8 cellular contexts compared by ENCODE assay signal in the genomic region with DNA sequence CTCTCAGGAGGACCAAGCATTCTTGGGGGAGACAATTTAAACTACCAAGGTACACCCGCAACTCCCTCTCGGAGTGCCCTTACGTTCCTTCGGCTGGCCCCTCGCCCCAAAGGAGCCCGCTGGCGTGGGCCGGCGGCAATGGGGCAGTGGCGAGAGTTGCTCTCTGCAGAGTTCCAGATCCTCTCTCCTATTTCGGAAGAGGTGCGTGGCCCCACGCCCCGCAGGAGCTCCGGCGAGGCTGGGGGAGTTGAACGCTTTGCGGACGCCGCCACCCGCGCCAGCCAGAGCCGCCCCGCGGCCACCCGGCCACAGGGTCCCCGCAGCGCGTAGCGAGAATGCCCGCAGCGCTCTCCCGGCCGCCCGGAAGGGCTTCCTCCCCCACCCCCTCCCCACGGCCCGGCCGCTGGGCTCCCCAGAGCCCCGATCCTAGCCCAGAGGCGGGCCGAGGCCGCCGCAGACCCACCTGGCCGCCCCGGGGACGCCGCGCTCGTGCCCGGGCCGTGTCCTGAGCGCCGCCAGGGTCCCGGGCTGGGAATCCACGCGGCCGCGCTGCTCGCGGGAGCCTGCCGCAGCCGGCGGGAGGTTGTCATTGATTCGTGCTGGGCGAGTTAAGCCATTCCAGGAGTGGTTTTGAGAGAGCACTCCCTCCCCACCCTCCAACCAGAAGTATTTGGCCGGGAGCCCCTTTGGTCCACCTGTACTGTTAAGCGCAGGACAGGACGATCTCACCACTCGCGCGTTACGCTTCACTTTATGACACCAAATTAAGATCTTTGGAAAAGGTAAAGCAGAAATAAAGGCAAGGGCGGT.
DNase-seq lines count a peak whose midpoint lies in the region; ATAC-seq and TF ChIP-seq lines count a peak whose summit lies in the region.

No MANE protein-coding gene starts in this region.

- H3K36me3 Mint-ChIP-seq in activated naive CD4-positive, alpha-beta T cell treated with anti-CD3 and anti-CD28 coated beads, Interleukin-2, amount 50 U/mL, for 24 hours = no peaks in the 10 kb centered on the region
- H3K36me3 Mint-ChIP-seq in activated naive CD4-positive, alpha-beta T cell treated with anti-CD3 and anti-CD28 coated beads, Interleukin-2, amount 10 ng/mL, durations not matched to agents 7 days and 5 days = no peaks in the 10 kb centered on the region

- no peak for DNase-seq in activated naive CD4-positive, alpha-beta T cell treated with anti-CD3 and anti-CD28 coated beads, Interleukin-2, amount 10 ng/mL, durations not matched to agents 7 days and 5 days
- DNase-seq in dorsolateral prefrontal cortex (peak in 1 of 10 donors; percentile 21), aorta (no peak), midbrain (lab: John Stamatoyannopoulos, UW) (no peak), HPDE6-E6E7 (ENCODE audit: extremely low spot score) (no peak)

- H3K9me3 ChIP-seq in mesodermal cell (ENCODE audit: control insufficient read depth, low read length) (no peaks in the 10 kb centered on the region), aorta (ENCODE audit: control insufficient read depth, low read length) (no peaks in the 10 kb centered on the region)

- peak overlapping the region; percentile 36 to 77 (median 61) for H3K4me3 ChIP-seq in dorsolateral prefrontal cortex
- H3K4me3 ChIP-seq in mesodermal cell (ENCODE audit: extremely low read depth, insufficient read depth, low read length, poor library complexity, severe bottlenecking) = peak overlapping the region; percentile 38
- peak overlapping the region; percentile 56 to 57 for H3K4me3 ChIP-seq in aorta (ENCODE audit: low read length in 2 of 2)

- no peak for TF ChIP-seq CTCF in dorsolateral prefrontal cortex (IDR thresholded peaks at IDR 0.05 in 54 of 56, conservative IDR thresholded peaks at IDR 0.05 in 2 of 56; ENCODE audit: low read depth in 1 of 56, partially characterized antibody in 56 of 56)

- no peaks in the 10 kb centered on the region for H3K9me3 Mint-ChIP-seq in activated naive CD4-positive, alpha-beta T cell treated with anti-CD3 and anti-CD28 coated beads, Interleukin-2, amount 50 U/mL, for 24 hours
- no peaks in the 10 kb centered on the region for H3K9me3 Mint-ChIP-seq in activated naive CD4-positive, alpha-beta T cell treated with anti-CD3 and anti-CD28 coated beads, Interleukin-2, amount 10 ng/mL, durations not matched to agents 7 days and 5 days

- H3K27ac Mint-ChIP-seq in activated naive CD4-positive, alpha-beta T cell treated with anti-CD3 and anti-CD28 coated beads, Interleukin-2, amount 50 U/mL, for 24 hours = no peak overlapping the region
- no peak overlapping the region for H3K27ac Mint-ChIP-seq in activated naive CD4-positive, alpha-beta T cell treated with anti-CD3 and anti-CD28 coated beads, Interleukin-2, amount 10 ng/mL, durations not matched to agents 7 days and 5 days

- peaks cover 31% of the 10 kb centered on the region for H3K27me3 Mint-ChIP-seq in activated naive CD4-positive, alpha-beta T cell treated with anti-CD3 and anti-CD28 coated beads, Interleukin-2, amount 50 U/mL, for 24 hours
- H3K27me3 Mint-ChIP-seq in activated naive CD4-positive, alpha-beta T cell treated with anti-CD3 and anti-CD28 coated beads, Interleukin-2, amount 10 ng/mL, durations not matched to agents 7 days and 5 days = peaks cover 84% of the 10 kb centered on the region

- intact Hi-C loops in dorsolateral prefrontal cortex (cut with DNase I) (no loop called here), aorta (cut with DNase I) (loop anchor here in 1 of 2 donors (10.0 kb wide), 1 partner anchor 308 kb away; no protein-coding TSS in a partner anchor)

- peaks cover 6% of the 10 kb centered on the region for H3K4me1 Mint-ChIP-seq in activated naive CD4-positive, alpha-beta T cell treated with anti-CD3 and anti-CD28 coated beads, Interleukin-2, amount 50 U/mL, for 24 hours
- H3K4me1 Mint-ChIP-seq in activated naive CD4-positive, alpha-beta T cell treated with anti-CD3 and anti-CD28 coated beads, Interleukin-2, amount 10 ng/mL, durations not matched to agents 7 days and 5 days = peaks cover 11% of the 10 kb centered on the region

- H3K4me1 ChIP-seq in mesodermal cell (ENCODE audit: control insufficient read depth, insufficient read depth, low read length, poor library complexity, severe bottlenecking) = peaks cover 12% of the 10 kb centered on the region
- H3K4me1 ChIP-seq in aorta (ENCODE audit: control insufficient read depth in 1 of 2, insufficient read depth in 2 of 2, low read length in 2 of 2) = no peaks in the 10 kb centered on the region

- peak overlapping the region; percentile 51 for H3K4me3 Mint-ChIP-seq in activated naive CD4-positive, alpha-beta T cell treated with anti-CD3 and anti-CD28 coated beads, Interleukin-2, amount 50 U/mL, for 24 hours
- H3K4me3 Mint-ChIP-seq in activated naive CD4-positive, alpha-beta T cell treated with anti-CD3 and anti-CD28 coated beads, Interleukin-2, amount 10 ng/mL, durations not matched to agents 7 days and 5 days = no peak overlapping the region

- H3K36me3 ChIP-seq in mesodermal cell (ENCODE audit: control insufficient read depth, insufficient read depth, low read length) = no peaks in the 10 kb centered on the region
- no peaks in the 10 kb centered on the region for H3K36me3 ChIP-seq in aorta (ENCODE audit: control insufficient read depth in 1 of 2, insufficient read depth in 2 of 2, low read length in 1 of 2)

- H3K27me3 ChIP-seq in dorsolateral prefrontal cortex = peaks cover 0 to 32% (median 6%) of the 10 kb centered on the region in 45 donors
- H3K27me3 ChIP-seq in aorta (ENCODE audit: control insufficient read depth in 1 of 2, insufficient read depth in 2 of 2, low read length in 1 of 2) = no peaks in the 10 kb centered on the region

- WGBS in mesodermal cell (ENCODE audit: insufficient coverage in 2 of 2), 2 experiments = 0 to 1% methylated on average over 38 to 45 of the region's 73 CpGs
- WGBS in aorta, 2 donors = 9 to 12% methylated on average over 72 to 73 of the region's 73 CpGs

- CTCF ChIA-PET in activated naive CD4-positive, alpha-beta T cell treated with anti-CD3 and anti-CD28 coated beads, Interleukin-2, amount 10 ng/mL, durations not matched to agents 7 days and 5 days (lab: Charles Lee) = interaction anchor here (0.6 kb wide), 1 partner anchor 68 kb away, joined by 3 read pairs; no protein-coding TSS in a partner anchor

- ATAC-seq in aorta (ENCODE audit: low FRiP score) = peak; percentile 10
- ATAC-seq in GM19351 (IDR thresholded peaks at IDR 0.05; ENCODE audit: unreplicated experiment) = no peak

- H3K27ac ChIP-seq in dorsolateral prefrontal cortex (peak overlapping the region in 1 of 59 donors; percentile 15), mesodermal cell (ENCODE audit: low read depth, low read length, severe bottlenecking) (no peak overlapping the region), aorta (ENCODE audit: low read depth in 1 of 2, low read length in 2 of 2) (no peak overlapping the region)
